In genomic region chr13:112170823-112171569, GRCh38 we compare ENCODE assay signal across 33 cellular contexts.
"Had no signal": no experiment of that assay in that cellular context is flagged by ENCODE, and none has a peak within 500 bp of the region (broad histone marks: within the 10 kb centered on the region; RNA-seq: fewer than 3 reads in every experiment).

No MANE protein-coding gene starts in this region.

- H3K27ac Mint-ChIP-seq: activated CD4-positive, alpha-beta memory T cell treated with anti-CD3 and anti-CD28 coated beads, Interleukin-2, amount 10 ng/mL, durations not matched to agents 7 days and 5 days; activated CD4-positive, alpha-beta T cell treated with anti-CD3 and anti-CD28 coated beads for 36 hours; activated CD4-positive, alpha-beta T cell treated with anti-CD3 and anti-CD28 coated beads, Interleukin-2, amount 10 ng/mL, durations not matched to agents 7 days and 5 days; activated naive CD4-positive, alpha-beta T cell treated with anti-CD3 and anti-CD28 coated beads for 36 hours; activated naive CD4-positive, alpha-beta T cell treated with anti-CD3 and anti-CD28 coated beads, Interleukin-2, amount 50 U/mL, for 24 hours; activated naive CD8-positive, alpha-beta T cell treated with anti-CD3 and anti-CD28 coated beads for 36 hours; activated naive CD8-positive, alpha-beta T cell treated with anti-CD3 and anti-CD28 coated beads, Interleukin-2, amount 50 U/mL, for 24 hours; activated T-helper 1 cell treated with anti-CD3 and anti-CD28 coated beads, Interleukin-12 subunit alpha, Interleukin-12 subunit beta, Interleukin-2, Interleukin-4 antibody, amounts not matched to agents 30 ng/mL and 10 ng/mL and 1 ng/mL, durations not matched to agents 14 hours and 24 hours and 36 hours; activated T-helper 2 cell treated with anti-CD3 and anti-CD28 coated beads, Interferon-gamma antibody, Interleukin-2, Interleukin-4, amounts not matched to agents 10 μg/mL and 5 μg/mL and 100 μg/mL, durations not matched to agents 14 hours and 24 hours and 36 hours; dendritic cell treated with granulocyte-macrophage colony-stimulating factor and Interleukin-4, amounts not matched to agents 40 ng/mL and 50 ng/mL, for 4 days; T-helper 17 cell; T-helper 2 cell treated with Interferon-gamma antibody and Interleukin-4, amounts not matched to agents 5 μg/mL and 100 μg/mL, for 36 hours had no signal

- H3K36me3 Mint-ChIP-seq: activated naive CD4-positive, alpha-beta T cell treated with anti-CD3 and anti-CD28 coated beads, Interleukin-2, amount 50 U/mL, for 24 hours; activated naive CD8-positive, alpha-beta T cell treated with anti-CD3 and anti-CD28 coated beads for 36 hours had no signal

- H3K4me1 ChIP-seq: adrenal gland, body of pancreas, colonic mucosa, esophagus squamous epithelium, gastroesophageal sphincter had no signal

- H3K4me1 Mint-ChIP-seq: activated CD4-positive, alpha-beta T cell treated with anti-CD3 and anti-CD28 coated beads for 36 hours; activated CD4-positive, alpha-beta T cell treated with anti-CD3 and anti-CD28 coated beads, Interleukin-2, amount 10 ng/mL, durations not matched to agents 7 days and 5 days; activated naive CD4-positive, alpha-beta T cell treated with anti-CD3 and anti-CD28 coated beads, Interleukin-2, amount 50 U/mL, for 24 hours; activated naive CD8-positive, alpha-beta T cell treated with anti-CD3 and anti-CD28 coated beads for 36 hours; activated naive CD8-positive, alpha-beta T cell treated with anti-CD3 and anti-CD28 coated beads, Interleukin-2, amount 50 U/mL, for 24 hours; T-helper 17 cell had no signal

- H3K27ac ChIP-seq: adrenal gland, body of pancreas, colonic mucosa, dorsolateral prefrontal cortex, epithelial cell of prostate, esophagus squamous epithelium, gastroesophageal sphincter had no signal

- H3K4me3 Mint-ChIP-seq: activated CD4-positive, alpha-beta memory T cell treated with anti-CD3 and anti-CD28 coated beads, Interleukin-2, amount 10 ng/mL, durations not matched to agents 7 days and 5 days; activated CD4-positive, alpha-beta T cell treated with anti-CD3 and anti-CD28 coated beads for 36 hours; activated CD4-positive, alpha-beta T cell treated with anti-CD3 and anti-CD28 coated beads, Interleukin-2, amount 10 ng/mL, durations not matched to agents 7 days and 5 days; activated naive CD4-positive, alpha-beta T cell treated with anti-CD3 and anti-CD28 coated beads for 36 hours; activated naive CD4-positive, alpha-beta T cell treated with anti-CD3 and anti-CD28 coated beads, Interleukin-2, amount 50 U/mL, for 24 hours; activated naive CD8-positive, alpha-beta T cell treated with anti-CD3 and anti-CD28 coated beads for 36 hours; activated naive CD8-positive, alpha-beta T cell treated with anti-CD3 and anti-CD28 coated beads, Interleukin-2, amount 50 U/mL, for 24 hours; activated T-helper 1 cell treated with anti-CD3 and anti-CD28 coated beads, Interleukin-12 subunit alpha, Interleukin-12 subunit beta, Interleukin-2, Interleukin-4 antibody, amounts not matched to agents 30 ng/mL and 10 ng/mL and 1 ng/mL, durations not matched to agents 14 hours and 24 hours and 36 hours; dendritic cell treated with granulocyte-macrophage colony-stimulating factor and Interleukin-4, amounts not matched to agents 40 ng/mL and 50 ng/mL, for 4 days; T-helper 17 cell; T-helper 2 cell treated with Interferon-gamma antibody and Interleukin-4, amounts not matched to agents 5 μg/mL and 100 μg/mL, for 36 hours had no signal

- FAIRE-seq: endothelial cell of umbilical vein had no signal

- ATAC-seq: activated CD4-positive, alpha-beta T cell treated with anti-CD3 and anti-CD28 coated beads for 36 hours; activated naive CD8-positive, alpha-beta T cell treated with anti-CD3 and anti-CD28 coated beads, Interleukin-2, amount 50 U/mL, for 24 hours; body of pancreas; gastroesophageal sphincter; T-helper 17 cell had no signal

- H3K4me3 ChIP-seq: adrenal gland, body of pancreas, colonic mucosa, dorsolateral prefrontal cortex, esophagus squamous epithelium, gastroesophageal sphincter had no signal

- H3K27me3 Mint-ChIP-seq: activated CD4-positive, alpha-beta memory T cell treated with anti-CD3 and anti-CD28 coated beads, Interleukin-2, amount 10 ng/mL, durations not matched to agents 7 days and 5 days; activated CD4-positive, alpha-beta T cell treated with anti-CD3 and anti-CD28 coated beads, Interleukin-2, amount 10 ng/mL, durations not matched to agents 7 days and 5 days; dendritic cell treated with granulocyte-macrophage colony-stimulating factor and Interleukin-4, amounts not matched to agents 40 ng/mL and 50 ng/mL, for 4 days had no signal

- H3K36me3 ChIP-seq: adrenal gland, colonic mucosa, esophagus squamous epithelium, gastroesophageal sphincter had no signal

- H3K9me3 Mint-ChIP-seq: activated naive CD4-positive, alpha-beta T cell treated with anti-CD3 and anti-CD28 coated beads, Interleukin-2, amount 50 U/mL, for 24 hours had no signal

- H3K9me3 ChIP-seq: adrenal gland, body of pancreas, colonic mucosa, esophagus squamous epithelium had no signal

- H3K27me3 ChIP-seq: adrenal gland, colonic mucosa had no signal

- DNase-seq: activated CD4-positive, alpha-beta memory T cell treated with anti-CD3 and anti-CD28 coated beads, Interleukin-2, amount 10 ng/mL, durations not matched to agents 7 days and 5 days; activated CD4-positive, alpha-beta T cell treated with anti-CD3 and anti-CD28 coated beads for 36 hours; activated CD4-positive, alpha-beta T cell treated with anti-CD3 and anti-CD28 coated beads, Interleukin-2, amount 10 ng/mL, durations not matched to agents 7 days and 5 days; activated CD4-positive, alpha-beta T cell treated with anti-CD3 and anti-CD28 coated beads, Interleukin-2, amount 50 U/mL, for 4 hours; activated CD4-positive, CD25-positive, alpha-beta regulatory T cell; activated CD4-positive, CD25-positive, alpha-beta regulatory T cell treated with anti-CD3 and anti-CD28 coated beads, Interleukin-2, amount 50 U/mL, for 72 hours; activated effector memory CD4-positive, alpha-beta T cell treated with anti-CD3 and anti-CD28 coated beads, Interleukin-2, amount 50 U/mL, for 16 hours; activated naive CD4-positive, alpha-beta T cell treated with anti-CD3 and anti-CD28 coated beads for 36 hours; activated naive CD8-positive, alpha-beta T cell treated with anti-CD3 and anti-CD28 coated beads for 36 hours; activated naive CD8-positive, alpha-beta T cell treated with anti-CD3 and anti-CD28 coated beads, Interleukin-2, amount 50 U/mL, for 24 hours; activated T-cell treated with anti-CD3 and anti-CD28 coated beads, Interleukin-2, amount 50 U/mL, for 1 hour; activated T-cell treated with anti-CD3 and anti-CD28 coated beads, Interleukin-2, amount 50 U/mL, for 48 hours; adrenal gland; amygdala; body of pancreas; central memory CD4-positive, alpha-beta T cell; cerebellar nuclear complex; colonic mucosa; effector memory CD4-positive, alpha-beta T cell; esophagus squamous epithelium; foreskin melanocyte; T-helper 1 cell; T-helper 17 cell; T1000 had no signal
